ENCODE assay signal across 1 cellular context in the genomic region with DNA sequence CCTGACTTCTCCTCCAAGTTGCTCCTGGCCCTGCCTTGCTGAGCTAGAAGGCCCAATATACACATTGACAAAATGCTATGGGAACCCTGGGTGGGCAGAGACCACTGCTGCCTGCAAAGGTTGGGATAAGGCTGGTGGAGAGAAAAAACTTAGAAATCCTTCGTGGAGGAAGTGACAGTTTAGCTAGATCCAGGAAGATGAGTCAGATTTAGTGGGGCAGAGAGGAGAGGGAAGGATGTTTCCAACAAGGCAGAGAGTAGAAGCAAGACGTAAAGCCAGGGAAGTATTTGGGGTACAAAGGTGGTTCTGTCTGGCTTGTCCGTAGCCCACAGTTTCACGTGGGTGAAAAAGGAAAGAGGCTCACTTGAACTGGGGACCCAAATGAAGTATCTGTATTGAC.
TF ChIP-seq lines count a peak whose summit lies in the region.

No MANE protein-coding gene starts in this region.

TF ChIP-seq in WTC11, 78 proteins besides CTCF, POLR2A, EP300 and RAD21 (continued from another document):
- TF ChIP-seq, protein P1, sequence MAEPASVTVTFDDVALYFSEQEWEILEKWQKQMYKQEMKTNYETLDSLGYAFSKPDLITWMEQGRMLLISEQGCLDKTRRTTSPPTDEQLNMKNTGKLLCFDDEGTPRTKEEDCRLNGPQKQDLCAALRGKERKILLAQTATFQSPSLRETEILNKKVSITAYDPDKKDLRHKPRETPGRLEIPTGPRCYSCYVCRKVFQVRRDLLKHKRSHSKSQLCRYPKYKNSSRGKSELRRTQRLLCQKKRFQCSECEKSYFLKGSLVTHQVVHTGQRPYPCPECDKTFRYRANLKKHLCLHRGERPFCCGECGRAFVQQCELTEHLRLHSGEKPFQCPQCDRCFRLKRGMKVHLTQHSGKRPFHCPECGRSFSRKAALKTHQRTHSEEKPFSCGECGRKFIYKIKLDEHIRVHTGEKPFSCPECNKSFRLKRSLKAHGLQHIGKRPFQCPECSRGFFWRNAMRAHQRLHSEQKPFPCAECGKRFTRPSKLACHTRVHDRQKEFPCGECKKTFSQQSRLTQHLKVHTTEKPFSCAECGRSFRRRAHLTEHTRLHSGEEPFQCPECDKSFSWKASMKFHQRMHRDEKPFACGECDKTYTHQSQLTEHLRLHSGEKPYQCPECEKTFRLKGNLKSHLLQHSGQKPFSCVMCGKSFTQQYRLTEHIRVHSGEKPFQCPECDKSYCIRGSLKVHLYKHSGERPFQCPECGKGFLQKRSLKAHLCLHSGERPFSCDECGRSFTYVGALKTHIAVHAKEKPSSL (CRISPR knock-in tag; conservative IDR thresholded peaks at IDR 0.05), result no peak
- no peak for TF ChIP-seq ESRRA (CRISPR knock-in tag; IDR thresholded peaks at IDR 0.05; ENCODE audit: borderline replicate concordance)
